In genomic region chr2:41836944-41837343, GRCh38 we compare ENCODE assay signal across 1 cellular context.
TF ChIP-seq lines count a peak whose summit lies in the region.

No MANE protein-coding gene starts in this region.

TF ChIP-seq in HepG2, 621 proteins besides CTCF, POLR2A, EP300 and RAD21 (continued from another document and continues in another):
- TF ChIP-seq ZNF687 (CRISPR knock-in tag; IDR thresholded peaks at IDR 0.05) (no peak), HHEX (CRISPR knock-in tag; IDR thresholded peaks at IDR 0.05) (no peak), JDP2 (CRISPR knock-in tag; IDR thresholded peaks at IDR 0.05; ENCODE audit: borderline replicate concordance) (no peak), MLLT10 (CRISPR knock-in tag; IDR thresholded peaks at IDR 0.05) (no peak), ZNF121 (CRISPR knock-in tag; IDR thresholded peaks at IDR 0.05) (no peak), ZMYM3 (CRISPR knock-in tag; IDR thresholded peaks at IDR 0.05) (no peak), FOXJ3 (CRISPR knock-in tag; IDR thresholded peaks at IDR 0.05; ENCODE audit: borderline replicate concordance) (no peak), ZNF780A (CRISPR knock-in tag; IDR thresholded peaks at IDR 0.05) (no peak), DMAP1 (CRISPR knock-in tag; IDR thresholded peaks at IDR 0.05) (0 out of 2 replicates have a peak, but pooled peaks have one; percentile 32), DMTF1 (CRISPR knock-in tag; IDR thresholded peaks at IDR 0.05) (no peak), FOXA1 (IDR thresholded peaks at IDR 0.05) (no peak), FOXA1 (CRISPR knock-in tag; IDR thresholded peaks at IDR 0.05) (no peak), PRMT3 (CRISPR knock-in tag; IDR thresholded peaks at IDR 0.05; ENCODE audit: borderline replicate concordance, low read depth) (no peak), RBFOX2 (IDR thresholded peaks at IDR 0.05; ENCODE audit: low read depth, low read length) (no peak), ZNF329 (CRISPR knock-in tag; IDR thresholded peaks at IDR 0.05; ENCODE audit: low read depth) (no peak), ATF6 (CRISPR knock-in tag; conservative IDR thresholded peaks at IDR 0.05) (no peak), ZHX1 (CRISPR knock-in tag; IDR thresholded peaks at IDR 0.05; ENCODE audit: low read depth) (no peak), ZBTB39 (CRISPR knock-in tag; IDR thresholded peaks at IDR 0.05) (no peak), MAFK (conservative IDR thresholded peaks at IDR 0.05 in 1 of 2, IDR thresholded peaks at IDR 0.05 in 1 of 2; ENCODE audit: low read length in 2 of 2) (no peak), EEA1 (CRISPR knock-in tag; IDR thresholded peaks at IDR 0.05; ENCODE audit: borderline replicate concordance) (no peak), SUZ12 (IDR thresholded peaks at IDR 0.05; ENCODE audit: low read depth, low read length) (no peak), PTBP1 (IDR thresholded peaks at IDR 0.05; ENCODE audit: low read depth, low read length, poor library complexity, severe bottlenecking) (no peak), NFIB (CRISPR knock-in tag; IDR thresholded peaks at IDR 0.05; ENCODE audit: borderline replicate concordance) (no peak), CENPBD1 (CRISPR knock-in tag; IDR thresholded peaks at IDR 0.05; ENCODE audit: borderline replicate concordance, low read depth) (no peak), ZBTB49 (CRISPR knock-in tag; IDR thresholded peaks at IDR 0.05; ENCODE audit: borderline replicate concordance) (peak; percentile 94), ZNF749 (CRISPR knock-in tag; IDR thresholded peaks at IDR 0.05; ENCODE audit: borderline replicate concordance) (no peak), ZNF639 (CRISPR knock-in tag; conservative IDR thresholded peaks at IDR 0.05) (peak; percentile 47; the same call in 1 of the 2 replicates), SOX6 (IDR thresholded peaks at IDR 0.05) (no peak), SOX6 (CRISPR knock-in tag; IDR thresholded peaks at IDR 0.05) (no peak), ZNF547 (CRISPR knock-in tag; IDR thresholded peaks at IDR 0.05) (no peak), THAP9 (CRISPR knock-in tag; IDR thresholded peaks at IDR 0.05; ENCODE audit: borderline replicate concordance) (no peak), NAIF1 (CRISPR knock-in tag; IDR thresholded peaks at IDR 0.05; ENCODE audit: borderline replicate concordance) (no peak), ZSCAN21 (CRISPR knock-in tag; IDR thresholded peaks at IDR 0.05; ENCODE audit: borderline replicate concordance) (no peak), GATA4 (IDR thresholded peaks at IDR 0.05; ENCODE audit: borderline replicate concordance, low read depth) (no peak), SCMH1 (CRISPR knock-in tag; IDR thresholded peaks at IDR 0.05; ENCODE audit: borderline replicate concordance) (no peak), PLRG1 (conservative IDR thresholded peaks at IDR 0.05) (no peak), TBP (CRISPR knock-in tag; IDR thresholded peaks at IDR 0.05) (no peak), GLMP (CRISPR knock-in tag; IDR thresholded peaks at IDR 0.05; ENCODE audit: borderline replicate concordance) (no peak), SALL2 (CRISPR knock-in tag; IDR thresholded peaks at IDR 0.05) (no peak), KLF6 (CRISPR knock-in tag; IDR thresholded peaks at IDR 0.05) (peak; percentile 97)
